In the genomic region with DNA sequence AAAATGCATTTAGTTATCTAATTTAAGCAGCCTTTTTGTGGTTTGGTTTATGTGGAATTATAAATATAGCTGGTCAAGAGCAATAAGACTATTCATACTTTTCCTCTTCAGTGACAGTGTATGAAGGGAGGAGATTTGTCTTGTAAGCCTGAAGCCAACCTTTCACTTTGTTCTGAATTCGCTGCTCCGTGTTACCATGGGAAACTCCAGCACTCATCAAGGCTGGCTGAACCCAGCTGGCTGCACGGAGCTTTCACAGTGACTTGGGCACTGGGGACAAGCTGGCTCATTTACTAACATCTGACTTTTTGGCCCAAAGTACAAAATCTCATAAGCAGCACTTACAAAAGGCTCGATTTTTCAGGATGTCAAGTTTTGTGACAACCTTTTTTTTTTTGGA, we compare ENCODE assay signal across 17 cellular contexts.
DNase-seq lines count a peak whose midpoint lies in the region; ATAC-seq and TF ChIP-seq lines count a peak whose summit lies in the region.
"Had no signal": no experiment of that assay in that cellular context is flagged by ENCODE, and none has a peak within 500 bp of the region (broad histone marks: within the 10 kb centered on the region; RNA-seq: fewer than 3 reads in every experiment).

No MANE protein-coding gene starts in this region.

- H3K4me3 Mint-ChIP-seq in neural crest cell: no peak overlapping the region
- H3K4me3 Mint-ChIP-seq: CD4-positive, alpha-beta memory T cell; effector memory CD8-positive, alpha-beta T cell had no signal

- no peaks in the 10 kb centered on the region for H3K9me3 Mint-ChIP-seq in neural crest cell
- H3K9me3 Mint-ChIP-seq: CD4-positive, alpha-beta memory T cell; effector memory CD8-positive, alpha-beta T cell had no signal

- intact Hi-C loops in ascending aorta (cut with DNase I): no loop called here

- H3K36me3 ChIP-seq in ascending aorta: no peaks in the 10 kb centered on the region
- H3K36me3 ChIP-seq: right atrium auricular region, suprapubic skin had no signal

- no peaks in the 10 kb centered on the region for H3K36me3 Mint-ChIP-seq in neural crest cell (ENCODE audit: low read depth)
- H3K36me3 Mint-ChIP-seq: CD4-positive, alpha-beta memory T cell had no signal

- H3K9me3 ChIP-seq in ascending aorta: no peaks in the 10 kb centered on the region
- H3K9me3 ChIP-seq: mucosa of descending colon, right atrium auricular region, suprapubic skin had no signal

- H3K27ac ChIP-seq in ascending aorta: no peak overlapping the region
- H3K27ac ChIP-seq: right atrium auricular region, SK-N-MC, suprapubic skin, VCaP had no signal

- ATAC-seq in GM21390 (IDR thresholded peaks at IDR 0.05; ENCODE audit: unreplicated experiment) (no peak), HG03045 (IDR thresholded peaks at IDR 0.05; ENCODE audit: unreplicated experiment) (no peak)
- ATAC-seq: effector memory CD8-positive, alpha-beta T cell; mucosa of descending colon had no signal

- no peaks in the 10 kb centered on the region for H3K27me3 Mint-ChIP-seq in neural crest cell (ENCODE audit: low read depth)
- H3K27me3 Mint-ChIP-seq: effector memory CD8-positive, alpha-beta T cell had no signal

- POLR2A ChIA-PET in HEK293T (lab: Yijun Ruan, JAX): no interaction called here

- TF ChIP-seq CTCF in epithelial cell of proximal tubule (conservative IDR thresholded peaks at IDR 0.05; ENCODE audit: low read depth, low read length): no peak
- TF ChIP-seq CTCF in neural crest cell (conservative IDR thresholded peaks at IDR 0.05): no peak
- TF ChIP-seq CTCF in ascending aorta (IDR thresholded peaks at IDR 0.05): no peak

- no peak overlapping the region for H3K4me3 ChIP-seq in epithelial cell of proximal tubule (ENCODE audit: low read depth, low read length)
- H3K4me3 ChIP-seq in ascending aorta: no peak overlapping the region
- H3K4me3 ChIP-seq: mucosa of descending colon, right atrium auricular region, SK-N-MC, suprapubic skin had no signal

- CTCF ChIA-PET in HEK293T (lab: Yijun Ruan, JAX): interaction anchor here (0.6 kb wide), 1 partner anchor 1167 kb away, joined by 7 read pairs; no protein-coding TSS in a partner anchor

- no peaks in the 10 kb centered on the region for H3K4me1 ChIP-seq in ascending aorta
- H3K4me1 ChIP-seq: right atrium auricular region, suprapubic skin had no signal

- DNase-seq in EH (ENCODE audit: low read depth) (peak; percentile 3), NCI-H345 treated with DMSO at 0.1 percent for 48 hours (lab: John Stamatoyannopoulos, UW; ENCODE audit: unreplicated experiment) (peak; percentile 44), epithelial cell of proximal tubule (ENCODE audit: low read depth) (peak; percentile 15), neural crest cell (ENCODE audit: low read depth, low spot score) (peak; percentile 6), HEK293T (ENCODE audit: extremely low spot score) (no peak), ascending aorta (ENCODE audit: low spot score in 2 of 2) (no peak)
- DNase-seq: CD4-positive, alpha-beta memory T cell; effector memory CD8-positive, alpha-beta T cell; MM.1S; mucosa of descending colon; NCI-H526 had no signal

- no peak overlapping the region for H3K27ac Mint-ChIP-seq in neural crest cell (ENCODE audit: unreplicated experiment)
- H3K27ac Mint-ChIP-seq: effector memory CD8-positive, alpha-beta T cell had no signal

- peaks cover 17% of the 10 kb centered on the region for H3K4me1 Mint-ChIP-seq in neural crest cell
- H3K4me1 Mint-ChIP-seq: CD4-positive, alpha-beta memory T cell had no signal

- no peaks in the 10 kb centered on the region for H3K27me3 ChIP-seq in ascending aorta
- H3K27me3 ChIP-seq: right atrium auricular region, suprapubic skin had no signal

TF ChIP-seq in HEK293T, 16 proteins besides CTCF, POLR2A, EP300 and RAD21:
- TF ChIP-seq, protein P1, sequence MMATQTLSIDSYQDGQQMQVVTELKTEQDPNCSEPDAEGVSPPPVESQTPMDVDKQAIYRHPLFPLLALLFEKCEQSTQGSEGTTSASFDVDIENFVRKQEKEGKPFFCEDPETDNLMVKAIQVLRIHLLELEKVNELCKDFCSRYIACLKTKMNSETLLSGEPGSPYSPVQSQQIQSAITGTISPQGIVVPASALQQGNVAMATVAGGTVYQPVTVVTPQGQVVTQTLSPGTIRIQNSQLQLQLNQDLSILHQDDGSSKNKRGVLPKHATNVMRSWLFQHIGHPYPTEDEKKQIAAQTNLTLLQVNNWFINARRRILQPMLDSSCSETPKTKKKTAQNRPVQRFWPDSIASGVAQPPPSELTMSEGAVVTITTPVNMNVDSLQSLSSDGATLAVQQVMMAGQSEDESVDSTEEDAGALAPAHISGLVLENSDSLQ (IDR thresholded peaks at IDR 0.05): no peak
- TF ChIP-seq ELF4 (IDR thresholded peaks at IDR 0.05) (no peak), BHLHE40 (IDR thresholded peaks at IDR 0.05; ENCODE audit: borderline replicate concordance) (no peak), SUZ12 (IDR thresholded peaks at IDR 0.05) (no peak), LEF1 (IDR thresholded peaks at IDR 0.05; ENCODE audit: borderline replicate concordance) (no peak), NFRKB (IDR thresholded peaks at IDR 0.05) (no peak), ZNF384 (IDR thresholded peaks at IDR 0.05) (no peak), FOXM1 (IDR thresholded peaks at IDR 0.05; ENCODE audit: borderline replicate concordance) (no peak), CTBP1 (IDR thresholded peaks at IDR 0.05; ENCODE audit: borderline replicate concordance) (no peak), FOXK2 (IDR thresholded peaks at IDR 0.05) (no peak), L3MBTL2 (conservative IDR thresholded peaks at IDR 0.05) (no peak), ARNT (IDR thresholded peaks at IDR 0.05) (no peak), FOXA1 (IDR thresholded peaks at IDR 0.05) (no peak), SP1 (IDR thresholded peaks at IDR 0.05) (no peak), TARDBP (IDR thresholded peaks at IDR 0.05) (no peak), HDGF (IDR thresholded peaks at IDR 0.05; ENCODE audit: borderline replicate concordance) (no peak)

Comparison
In these comparisons a context has a peak if more than half of its experiments do, and no peak if none do; other contexts are left out.
1. DNase-seq: peak in EH (single experiment), NCI-H345 treated with DMSO at 0.1 percent for 48 hours (single experiment), epithelial cell of proximal tubule (single experiment) and neural crest cell (single experiment); none in HEK293T (single experiment) and ascending aorta (0 of 2).